ENCODE assay signal across 15 cellular contexts in the genomic region with DNA sequence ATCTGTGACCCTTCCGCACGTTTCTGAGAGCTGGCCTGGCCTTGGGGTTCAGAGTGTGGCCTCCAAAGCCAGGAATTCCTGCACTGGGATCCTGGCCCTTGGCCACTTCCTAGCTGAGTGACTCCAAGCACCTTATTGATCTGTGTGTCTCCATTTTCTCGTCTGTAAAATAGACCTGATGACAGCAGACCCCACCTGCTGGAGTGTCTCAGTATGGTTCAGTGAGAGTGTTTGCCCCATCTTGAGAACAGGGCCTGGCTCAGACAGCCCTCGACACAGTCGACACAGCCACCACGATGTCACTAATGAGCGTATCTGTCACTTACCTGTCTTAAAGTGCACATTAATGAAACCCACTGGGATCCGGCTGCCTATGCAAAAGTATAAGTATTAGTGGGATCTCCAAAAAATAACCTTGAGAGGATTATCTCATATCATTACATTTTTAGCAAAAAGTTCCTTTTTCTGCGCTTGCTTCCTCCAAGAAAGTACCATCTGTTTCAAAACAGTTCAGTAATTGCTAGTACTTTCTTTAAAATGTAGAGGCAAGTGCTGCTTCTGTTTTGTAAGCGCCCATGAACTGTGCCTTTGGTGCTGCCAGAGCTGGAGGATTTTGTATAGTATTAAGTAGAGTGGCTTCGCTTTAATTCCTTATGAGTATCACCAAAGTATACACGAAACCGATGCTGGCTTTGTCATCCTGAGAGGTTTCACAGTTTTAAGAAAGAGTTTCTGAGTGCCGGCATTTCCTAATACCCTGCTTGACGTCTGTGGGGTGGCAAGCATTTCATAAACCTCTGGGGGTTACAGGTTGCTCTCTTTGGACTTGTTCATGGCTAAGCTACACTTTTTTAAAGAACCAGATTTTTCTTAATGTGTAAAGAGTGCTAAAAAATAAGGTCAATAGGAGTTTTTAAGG. TPM values are rescaled to one million over a fixed set of nuclear protein-coding genes. Genes with fewer than 3 reads are reported as not detected.
DNase-seq lines count a peak whose midpoint lies in the region; ATAC-seq and TF ChIP-seq lines count a peak whose summit lies in the region.
"Had no signal": no experiment of that assay in that cellular context is flagged by ENCODE, and none has a peak within 500 bp of the region (broad histone marks: within the 10 kb centered on the region; RNA-seq: fewer than 3 reads in every experiment).

No MANE protein-coding gene starts in this region.

- H3F3A ChIP-seq in GM23338 (replicated peaks; ENCODE audit: low read depth) = no peaks in the 10 kb centered on the region

- no peak overlapping the region for H2AK5ac ChIP-seq in mesendoderm (ENCODE audit: low read length)

- H3K18ac ChIP-seq in mesendoderm (ENCODE audit: low read length) = no peak overlapping the region

- H3K4me1 ChIP-seq in GM23338 (ENCODE audit: insufficient read depth) (peaks cover 6% of the 10 kb centered on the region; the same call in 1 of the 2 replicates), mesendoderm (ENCODE audit: control insufficient read depth, low read depth, low read length) (no peaks in the 10 kb centered on the region), esophagus muscularis mucosa (peaks cover 0 to 8% (median 0%) of the 10 kb centered on the region in 4 donors)
- H3K4me1 ChIP-seq: tibial nerve had no signal

- peaks cover 11% of the 10 kb centered on the region for H3K27me3 Mint-ChIP-seq in GM23338 (ENCODE audit: insufficient read depth, low read depth, poor library complexity)

- H3K27me3 ChIP-seq in GM23338 (ENCODE audit: insufficient read depth) (no peaks in the 10 kb centered on the region), mesendoderm (ENCODE audit: insufficient read depth, low read length, poor library complexity) (no peaks in the 10 kb centered on the region), esophagus muscularis mucosa (peaks cover 0 to 31% (median 0%) of the 10 kb centered on the region in 4 donors)
- H3K27me3 ChIP-seq: hepatocyte, tibial nerve had no signal

- H3K9me3 ChIP-seq in esophagus muscularis mucosa = no peaks in the 10 kb centered on the region
- H3K9me3 ChIP-seq: tibial nerve had no signal

- H3K4me3 ChIP-seq in GM23338 (no peak overlapping the region), mesendoderm (ENCODE audit: low read length) (no peak overlapping the region), esophagus muscularis mucosa (no peak overlapping the region)
- H3K4me3 ChIP-seq: dorsolateral prefrontal cortex, hepatocyte, tibial nerve had no signal

- no peak overlapping the region for H3K56ac ChIP-seq in mesendoderm (ENCODE audit: low read length)

- peaks cover 10% of the 10 kb centered on the region for H3K4me1 Mint-ChIP-seq in GM23338
- H3K4me1 Mint-ChIP-seq: nephron had no signal

- WGBS in mesendoderm (ENCODE audit: extremely low coverage, insufficient coverage, low lambda C conversion rate) = no CpG with 5 or more reads among the region's 15 CpGs
- WGBS in esophagus muscularis mucosa = 91% methylated on average over 15 of the region's 15 CpGs

- H3K27ac Mint-ChIP-seq in GM23338 = no peak overlapping the region
- H3K27ac Mint-ChIP-seq: nephron had no signal

- no peak overlapping the region for H2AFZ ChIP-seq in GM23338
- H2AFZ ChIP-seq: hepatocyte had no signal

- H3K27ac ChIP-seq in GM23338 (ENCODE audit: low read depth) (no peak overlapping the region), mesendoderm (ENCODE audit: low read depth, low read length) (no peak overlapping the region), esophagus muscularis mucosa (replicated peaks in 1 of 4) (no peak overlapping the region)
- H3K27ac ChIP-seq: hepatocyte, tibial nerve had no signal

- H4K8ac ChIP-seq in mesendoderm (ENCODE audit: low read depth, low read length) = no peak overlapping the region

- H3K4me3 Mint-ChIP-seq in GM23338 = no peak overlapping the region
- H3K4me3 Mint-ChIP-seq: nephron had no signal

- H3K23ac ChIP-seq in mesendoderm (ENCODE audit: low read length) = no peak overlapping the region

- ATAC-seq in GM18870 (IDR thresholded peaks at IDR 0.05; ENCODE audit: unreplicated experiment) (peak; percentile 33), GM23338 (peak; percentile 28), HG03469 (IDR thresholded peaks at IDR 0.05; ENCODE audit: unreplicated experiment) (peak; percentile 43)

- no peak for TF ChIP-seq EP300 in esophagus muscularis mucosa (IDR thresholded peaks at IDR 0.05)

- H4K20me1 ChIP-seq in GM23338 (replicated peaks; ENCODE audit: insufficient read depth) = no peaks in the 10 kb centered on the region

- H3K36me3 ChIP-seq in GM23338 (ENCODE audit: insufficient read depth) = no peaks in the 10 kb centered on the region
- H3K36me3 ChIP-seq in mesendoderm (ENCODE audit: control insufficient read depth, insufficient read depth, low read length) = no peaks in the 10 kb centered on the region
- no peaks in the 10 kb centered on the region for H3K36me3 ChIP-seq in esophagus muscularis mucosa
- H3K36me3 ChIP-seq: tibial nerve had no signal

- peak; percentile 40 for DNase-seq in GM23338 (ENCODE audit: low spot score)
- peak; percentile 40 for DNase-seq in mesendoderm
- DNase-seq in esophagus muscularis mucosa (ENCODE audit: extremely low spot score) = no peak
- DNase-seq in stimulated activated CD4-positive, alpha-beta T cell treated with anti-CD3 and anti-CD28 coated beads, Interleukin-4, amount 100 ng/mL, for 1 hour = no peak
- DNase-seq in DMS114 treated with DMSO at 0.1 percent for 48 hours (lab: John Stamatoyannopoulos, UW; ENCODE audit: unreplicated experiment) = no peak
- no peak for DNase-seq in stimulated activated CD4-positive, alpha-beta T cell treated with anti-CD3 and anti-CD28 coated beads, Interleukin-1b, Interleukin-23, amount 100 ng/mL, for 48 hours
- DNase-seq: activated effector memory CD4-positive, alpha-beta T cell treated with anti-CD3 and anti-CD28 coated beads, Interleukin-2, amount 50 U/mL, for 16 hours; dorsolateral prefrontal cortex; NCI-H345; stimulated activated CD4-positive, alpha-beta T cell treated with anti-CD3 and anti-CD28 coated beads, Interleukin-4, amount 100 ng/mL, for 4 hours had no signal

- intact Hi-C loops in esophagus muscularis mucosa (cut with DNase I) = no loop called here

- H3K79me2 ChIP-seq in GM23338 (replicated peaks; ENCODE audit: insufficient read depth) (no peaks in the 10 kb centered on the region), mesendoderm (ENCODE audit: control insufficient read depth, insufficient read depth, low read length) (no peaks in the 10 kb centered on the region)
- H3K79me2 ChIP-seq: hepatocyte had no signal

- H3K79me1 ChIP-seq in mesendoderm (ENCODE audit: low read length) = no peaks in the 10 kb centered on the region

- no peak overlapping the region for H2BK120ac ChIP-seq in mesendoderm (ENCODE audit: low read depth, low read length)

- no peak overlapping the region for H3K9ac ChIP-seq in mesendoderm (ENCODE audit: low read length)

- H4K5ac ChIP-seq in mesendoderm (ENCODE audit: low read length) = no peak overlapping the region

- TF ChIP-seq CTCF in GM23338 (conservative IDR thresholded peaks at IDR 0.05; ENCODE audit: low read depth in 2 of 2) (peak; percentile 26 to 37), esophagus muscularis mucosa (IDR thresholded peaks at IDR 0.05) (no peak)

- H3K36me3 Mint-ChIP-seq in GM23338 (ENCODE audit: low read depth) = no peaks in the 10 kb centered on the region

- no peak overlapping the region for H3K4ac ChIP-seq in mesendoderm (ENCODE audit: low read depth, low read length)

- H2BK5ac ChIP-seq in mesendoderm (ENCODE audit: low read length) = no peak overlapping the region

- no peak overlapping the region for H3K4me2 ChIP-seq in GM23338
- no peak overlapping the region for H3K4me2 ChIP-seq in mesendoderm (ENCODE audit: low read length)
- H3K4me2 ChIP-seq: hepatocyte had no signal

- H3K9me3 Mint-ChIP-seq in GM23338 = no peaks in the 10 kb centered on the region
- H3K9me3 Mint-ChIP-seq: nephron had no signal

- H2BK15ac ChIP-seq in mesendoderm (replicated peaks; ENCODE audit: low read depth) = no peak overlapping the region

- no peaks in the 10 kb centered on the region for H3K9me2 ChIP-seq in GM23338 (ENCODE audit: insufficient read depth)

- no peak for TF ChIP-seq POLR2A in esophagus muscularis mucosa (IDR thresholded peaks at IDR 0.05; ENCODE audit: low read depth)

TF ChIP-seq in GM23338, 12 proteins besides CTCF, POLR2A, EP300 and RAD21:
- no peak for TF ChIP-seq POLR2AphosphoS5 (IDR thresholded peaks at IDR 0.05; ENCODE audit: low read depth)
TF ChIP-seq in GM23338: peak in this region for 0.

RNA-seq across cellular contexts. Expression of gene UBE2QL1, which starts 31.7 kb away (rescaled TPM):
- total RNA-seq in GM23338 (2014; rRNA removed; shearing (Covaris generic)) = 0.82 and 0.83 TPM in 2 replicates
- polyA plus RNA-seq in GM23338 (2016; fragmentation: Nextera tagmentation; extraction: Ambion mirVana) = 0.40 and 0.43 TPM in 2 replicates
- 0.32 TPM for polyA plus RNA-seq in mesendoderm (2013, experiment 1 of 2)
- polyA plus RNA-seq in mesendoderm (2013, experiment 2 of 2) = 0.36 TPM
- total RNA-seq in esophagus muscularis mucosa = 1 to 10 TPM in 1 of 4 donors, under 1 TPM in 3; under 0.01 to 1.6 (median 0.82) TPM
- polyA plus RNA-seq: hepatocyte had no signal

Comparison
In these comparisons a context has a peak if more than half of its experiments do, and no peak if none do; other contexts are left out.
1. DNase-seq: peak in GM23338 (single experiment) and mesendoderm (single experiment); none in esophagus muscularis mucosa (single experiment), stimulated activated CD4-positive, alpha-beta T cell treated with anti-CD3 and anti-CD28 coated beads, Interleukin-4, amount 100 ng/mL, for 1 hour (single experiment), DMS114 treated with DMSO at 0.1 percent for 48 hours (single experiment) and stimulated activated CD4-positive, alpha-beta T cell treated with anti-CD3 and anti-CD28 coated beads, Interleukin-1b, Interleukin-23, amount 100 ng/mL, for 48 hours (single experiment).
2. CTCF ChIP-seq: peak in GM23338 (2 of 2); none in esophagus muscularis mucosa (0 of 3).
3. Peak in every context shown above with its lines, with median percentiles within 50 percentile points of each other: ATAC-seq.